Comparison of ENCODE assay signal across 9 cellular contexts in the genomic region with DNA sequence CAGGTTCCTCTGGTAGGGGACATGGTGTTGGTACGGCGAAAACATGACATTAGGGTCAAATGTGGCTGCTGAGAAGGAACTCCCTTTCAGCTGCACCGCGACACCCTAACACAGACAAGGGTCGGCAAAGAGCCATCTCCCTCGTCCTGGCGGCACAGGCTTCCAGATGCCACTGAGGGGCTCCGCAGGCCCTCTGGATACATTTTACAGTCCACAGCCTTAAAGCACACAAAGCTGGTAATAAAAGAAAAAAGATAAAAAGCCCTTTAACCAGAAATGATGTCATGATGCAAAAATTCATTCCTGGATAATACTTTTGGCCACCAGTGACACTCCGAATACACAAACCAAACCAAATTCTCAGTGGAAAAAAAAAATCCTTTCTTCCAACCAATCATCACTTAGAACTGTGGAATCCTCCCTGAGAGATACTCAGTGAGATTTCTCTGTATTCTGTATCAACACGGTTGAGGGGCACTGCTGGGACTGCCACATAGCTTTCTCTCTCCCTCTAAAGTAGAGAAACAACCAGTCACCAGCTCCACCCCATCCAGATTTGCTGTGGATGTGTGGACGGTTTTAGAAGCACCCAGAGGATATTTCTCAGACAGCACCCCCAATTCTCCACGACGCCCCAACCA.
DNase-seq lines count a peak whose midpoint lies in the region; ATAC-seq and TF ChIP-seq lines count a peak whose summit lies in the region.
"Had no signal": no experiment of that assay in that cellular context is flagged by ENCODE, and none has a peak within 500 bp of the region (broad histone marks: within the 10 kb centered on the region; RNA-seq: fewer than 3 reads in every experiment).

No MANE protein-coding gene starts in this region.

- H3K27ac Mint-ChIP-seq in brain = peak overlapping the region; percentile 42 to 93 (median 69)

- ATAC-seq in lung (ENCODE audit: insufficient read depth, low FRiP score) (no peak), thoracic aorta (ENCODE audit: insufficient number of reproducible peaks, low FRiP score, low read depth) (no peak), GM19324 (IDR thresholded peaks at IDR 0.05; ENCODE audit: low FRiP score, unreplicated experiment) (no peak)

- no peaks in the 10 kb centered on the region for H3K9me2 ChIP-seq in OCI-LY7 (ENCODE audit: insufficient read depth, low read length)

- no peak overlapping the region for H3K4me3 ChIP-seq in lung
- peak overlapping the region; percentile 13 for H3K4me3 ChIP-seq in thoracic aorta
- H3K4me3 ChIP-seq in WERI-Rb-1 (ENCODE audit: low read depth, low read length) = no peak overlapping the region
- H3K4me3 ChIP-seq in OCI-LY7 (ENCODE audit: low read depth, low read length, poor library complexity, severe bottlenecking) = no peak overlapping the region

- CTCF ChIA-PET in OCI-LY7 (lab: Charles Lee; ENCODE audit: unreplicated experiment) = no interaction called here

- 71 to 74% methylated on average over 13 of the region's 13 CpGs for WGBS in lung, 2 donors

- DNase-seq in HS-27A (ENCODE audit: low read depth) = peak; percentile 5
- DNase-seq in lung (ENCODE audit: low spot score) = no peak
- no peak for DNase-seq in thoracic aorta (ENCODE audit: low spot score)
- no peak for DNase-seq in WERI-Rb-1
- DNase-seq in OCI-LY7 (ENCODE audit: low spot score) = no peak
- DNase-seq in NCI-H1694 treated with DMSO at 0.1 percent for 48 hours (lab: John Stamatoyannopoulos, UW) = no peak

- no peaks in the 10 kb centered on the region for H3K9me3 ChIP-seq in lung (ENCODE audit: control insufficient read depth in 2 of 2, insufficient read depth in 1 of 2, low read length in 1 of 2)
- no peaks in the 10 kb centered on the region for H3K9me3 ChIP-seq in thoracic aorta
- no peaks in the 10 kb centered on the region for H3K9me3 ChIP-seq in WERI-Rb-1 (ENCODE audit: severe bottlenecking)
- H3K9me3 ChIP-seq in OCI-LY7 (ENCODE audit: low read length) = no peaks in the 10 kb centered on the region

- peaks cover 0 to under 1% (median 0%) of the 10 kb centered on the region in 5 experiments for H3K9me3 Mint-ChIP-seq in brain
- H3K9me3 Mint-ChIP-seq: IgD-negative memory B cell had no signal

- H3K4me1 ChIP-seq in lung (ENCODE audit: control insufficient read depth in 2 of 2, insufficient read depth in 2 of 2, low read length in 2 of 2) (peaks cover 28 to 44% of the 10 kb centered on the region in 2 donors), thoracic aorta (ENCODE audit: control insufficient read depth in 1 of 2, low read depth in 2 of 2) (peaks cover 35 to 65% of the 10 kb centered on the region in 2 donors), OCI-LY7 (ENCODE audit: insufficient read depth, low read length, poor library complexity, severe bottlenecking) (no peaks in the 10 kb centered on the region)

- no peaks in the 10 kb centered on the region for H3K27me3 Mint-ChIP-seq in brain
- H3K27me3 Mint-ChIP-seq: IgD-negative memory B cell had no signal

- TF ChIP-seq CTCF in brain (conservative IDR thresholded peaks at IDR 0.05) = no peak
- TF ChIP-seq CTCF in lung (IDR thresholded peaks at IDR 0.05; ENCODE audit: control extremely low read depth, extremely low read depth) = no peak
- no peak for TF ChIP-seq CTCF in thoracic aorta (IDR thresholded peaks at IDR 0.05)
- TF ChIP-seq CTCF in WERI-Rb-1 (IDR thresholded peaks at IDR 0.05; ENCODE audit: low read depth, low read length) = no peak
- TF ChIP-seq CTCF in OCI-LY7 (conservative IDR thresholded peaks at IDR 0.05; ENCODE audit: low read length) = no peak

- no TSS peak for BruUV-seq in OCI-LY7 (replicated peaks; lab: Mats Ljungman, UMichigan)

- POLR2A ChIA-PET in OCI-LY7 (lab: Charles Lee) = no interaction called here

- H3K4me1 Mint-ChIP-seq in brain = peaks cover 94% of the 10 kb centered on the region

- H3K36me3 Mint-ChIP-seq in brain = no peaks in the 10 kb centered on the region
- H3K36me3 Mint-ChIP-seq: IgD-negative memory B cell had no signal

- no peak overlapping the region for H3K4me2 ChIP-seq in OCI-LY7 (ENCODE audit: low read length)

- no peak overlapping the region for H2AFZ ChIP-seq in OCI-LY7 (ENCODE audit: low read length)

- H3K27ac ChIP-seq in lung (ENCODE audit: low read depth in 1 of 2, low read length in 1 of 2) (peak overlapping the region; percentile 0 to 57), thoracic aorta (peak overlapping the region; percentile 67 to 96), WERI-Rb-1 (no peak overlapping the region), OCI-LY7 (ENCODE audit: low read depth, low read length, poor library complexity, severe bottlenecking) (no peak overlapping the region)

- H4K20me1 ChIP-seq in OCI-LY7 (ENCODE audit: insufficient read depth, low read length) = no peaks in the 10 kb centered on the region

- no peaks in the 10 kb centered on the region for H3K27me3 ChIP-seq in lung (ENCODE audit: control insufficient read depth, insufficient read depth)
- no peaks in the 10 kb centered on the region for H3K27me3 ChIP-seq in thoracic aorta (replicated peaks; ENCODE audit: insufficient read depth)
- no peaks in the 10 kb centered on the region for H3K27me3 ChIP-seq in WERI-Rb-1 (ENCODE audit: insufficient read depth, low read depth, severe bottlenecking)

- peak overlapping the region in 1 of 5 experiments; percentile 40 for H3K4me3 Mint-ChIP-seq in brain

- H3K36me3 ChIP-seq in lung (ENCODE audit: control insufficient read depth in 2 of 2, insufficient read depth in 2 of 2, low read length in 2 of 2) (no peaks in the 10 kb centered on the region), thoracic aorta (no peaks in the 10 kb centered on the region), WERI-Rb-1 (no peaks in the 10 kb centered on the region), OCI-LY7 (ENCODE audit: insufficient read depth, low read length) (no peaks in the 10 kb centered on the region)

- no peaks in the 10 kb centered on the region for H3K79me2 ChIP-seq in OCI-LY7 (ENCODE audit: insufficient read depth, low read depth, low read length)

- intact Hi-C loops in OCI-LY7 (cut with micrococcal nuclease; ENCODE audit: unreplicated experiment) = no loop called here

Comparison
In these comparisons a context has a peak if more than half of its experiments do, and no peak if none do; other contexts are left out.
1. H3K27ac ChIP-seq: peak in lung (2 of 2) and thoracic aorta (2 of 2); none in WERI-Rb-1 (single experiment) and OCI-LY7 (single experiment).